13 cellular contexts compared by ENCODE assay signal in genomic region chr11:60764879-60765278, GRCh38. TPM values are rescaled to one million over a fixed set of nuclear protein-coding genes. Genes with fewer than 3 reads are reported as not detected.
DNase-seq lines count a peak whose midpoint lies in the region; ATAC-seq and TF ChIP-seq lines count a peak whose summit lies in the region.
"Had no signal": no experiment of that assay in that cellular context is flagged by ENCODE, and none has a peak within 500 bp of the region (broad histone marks: within the 10 kb centered on the region; RNA-seq: fewer than 3 reads in every experiment).

No MANE protein-coding gene starts in this region.

- no peak overlapping the region for H3K9ac ChIP-seq in colonic mucosa (ENCODE audit: low read depth in 2 of 2, low read length in 2 of 2)

- no peak overlapping the region for H3K4me3 ChIP-seq in colonic mucosa

- POLR2A ChIA-PET in GM10248 (lab: Yijun Ruan, JAX), result no interaction called here

- intact Hi-C loops in colonic mucosa (cut with DNase I), result loop anchor here (5.0 kb wide), 1 partner anchor 108 kb away; no protein-coding TSS in a partner anchor

- no peaks in the 10 kb centered on the region for H3K4me1 ChIP-seq in colonic mucosa

- ATAC-seq in HG02588 (IDR thresholded peaks at IDR 0.05; ENCODE audit: unreplicated experiment) (peak; percentile 39), HG03558 (IDR thresholded peaks at IDR 0.05; ENCODE audit: extremely low read depth, unreplicated experiment) (peak; percentile 35)

- H3K27me3 ChIP-seq in colonic mucosa, result no peaks in the 10 kb centered on the region

- DNase-seq in GM10248 (ENCODE audit: extremely low spot score) (peak; percentile 54), NOMO-1 (lab: John Stamatoyannopoulos, UW; ENCODE audit: unreplicated experiment in 2 of 2) (no peak), NCI-H345 treated with DMSO at 0.1 percent for 48 hours (lab: John Stamatoyannopoulos, UW; ENCODE audit: unreplicated experiment) (no peak), UCSD-AML1 (lab: John Stamatoyannopoulos, UW; ENCODE audit: unreplicated experiment) (no peak), colonic mucosa (no peak)
- DNase-seq: central memory CD4-positive, alpha-beta T cell; nucleus accumbens; WERI-Rb-1 had no signal

- CTCF ChIA-PET in GM10248 (lab: Yijun Ruan, JAX), result interaction anchor here (0.9 to 11.0 kb wide), 17 partner anchors 8 to 1228 kb away, joined by 3 to 268 read pairs (median 6); partner anchors contain the start of genes MS4A15, MS4A8, PRPF19 and TMEM109

- TF ChIP-seq CTCF in GM10248 (IDR thresholded peaks at IDR 0.05; ENCODE audit: control extremely low read depth, extremely low read depth, low read depth, missing control alignments), result no peak
- no peak for TF ChIP-seq CTCF in colonic mucosa (IDR thresholded peaks at IDR 0.05)

- peak; percentile 39 for TF ChIP-seq POLR2A in GM19099 (IDR thresholded peaks at IDR 0.05; ENCODE audit: extremely low read depth, insufficient read length, low read depth)

- no peaks in the 10 kb centered on the region for H3K36me3 ChIP-seq in colonic mucosa
- H3K36me3 ChIP-seq: WERI-Rb-1 had no signal

- no peak overlapping the region for H3K27ac ChIP-seq in colonic mucosa
- H3K27ac ChIP-seq: WERI-Rb-1 had no signal

- H3K9me3 ChIP-seq in colonic mucosa, result no peaks in the 10 kb centered on the region

RNA-seq across cellular contexts. Expression of gene MS4A15, which starts 8.2 kb away (rescaled TPM):
- under 1 TPM in 1 of 2 donors, not detected in 1; 0.13 TPM for total RNA-seq in colonic mucosa
- total RNA-seq: kidney epithelial cell, RPMI7951 had no signal

RNA-seq across cellular contexts. Expression of gene MS4A10, which starts 20.3 kb away (rescaled TPM):
- total RNA-seq in colonic mucosa, result under 1 TPM; 0.10 to 0.66 TPM
- total RNA-seq: kidney epithelial cell, RPMI7951 had no signal

RNA-seq across cellular contexts. Expression of gene MS4A18, which starts 40.4 kb away (rescaled TPM):
- total RNA-seq in colonic mucosa, result not detected
- total RNA-seq: kidney epithelial cell, RPMI7951 had no signal
